11 cellular contexts compared by ENCODE assay signal in genomic region chr3:195153121-195153520, GRCh38.
A peak's percentile ranks its signal among the peaks of the same experiment; 100 is the strongest.
DNase-seq lines count a peak whose midpoint lies in the region; ATAC-seq, FAIRE-seq and TF ChIP-seq lines count a peak whose summit lies in the region.
"Had no signal": no experiment of that assay in that cellular context is flagged by ENCODE, and none has a peak within 500 bp of the region (broad histone marks: within the 10 kb centered on the region; RNA-seq: fewer than 3 reads in every experiment).

No MANE protein-coding gene starts in this region.

- POLR2A ChIA-PET in HepG2 (lab: Yijun Ruan, JAX), result interaction anchor here (1.0 kb wide), 2 partner anchors 9 to 33 kb away, joined by 3 to 5 read pairs; no protein-coding TSS in a partner anchor

- DNase-seq in HepG2 (ENCODE audit: low spot score) (no peak), right lobe of liver (no peak), ecto neural progenitor cell (ENCODE audit: low spot score) (peak; percentile 59), vagina (ENCODE audit: extremely low spot score in 2 of 2) (no peak), NCI-H524 treated with DMSO at 0.1 percent for 48 hours (lab: John Stamatoyannopoulos, UW) (no peak)
- no peak for DNase-seq in activated naive CD4-positive, alpha-beta T cell treated with Interleukin-2 at 50 U/mL for 16 hours
- DNase-seq: activated CD4-positive, alpha-beta T cell treated with anti-CD3 and anti-CD28 coated beads, Interleukin-2, amount 10 ng/mL, durations not matched to agents 24 days and 14 days; body of pancreas; GM23248 had no signal

- 97% methylated on average over 7 of the region's 7 CpGs for WGBS in HepG2 (ENCODE audit: low lambda C conversion rate)
- WGBS in right lobe of liver (ENCODE audit: insufficient coverage, low coverage, low lambda C conversion rate, missing lambda C conversion rate), result 68% methylated on average over 5 of the region's 7 CpGs

- no peak overlapping the region for H3K9ac ChIP-seq in HepG2 (ENCODE audit: insufficient read depth, low read depth, low read length)
- H3K9ac ChIP-seq: GM23248 had no signal

- CTCF ChIA-PET in HepG2 (lab: Yijun Ruan, JAX; ENCODE audit: low intra/inter-chr PET ratio, low total read pairs), result no interaction called here

- H3K4me1 ChIP-seq in HepG2 (ENCODE audit: insufficient read depth, low read length) (peaks cover 69% of the 10 kb centered on the region), right lobe of liver (peaks cover 0 to 11% (median 1%) of the 10 kb centered on the region in 4 donors), muscle layer of duodenum (ENCODE audit: control insufficient read depth in 1 of 2, insufficient read depth in 2 of 2, low read length in 2 of 2) (peaks cover 26 to 47% of the 10 kb centered on the region in 2 donors), vagina (peaks cover 88% of the 10 kb centered on the region)

- 0 out of 5 replicates have a peak, but pooled peaks cover 2 to 8% of the 10 kb centered on the region in 2 experiments for H3K36me3 ChIP-seq in HepG2 (replicated peaks in 1 of 2; ENCODE audit: control insufficient read depth in 1 of 2, insufficient read depth in 2 of 2, low read length in 2 of 2)
- no peaks in the 10 kb centered on the region for H3K36me3 ChIP-seq in right lobe of liver
- H3K36me3 ChIP-seq in muscle layer of duodenum (ENCODE audit: control insufficient read depth in 1 of 2, insufficient read depth in 2 of 2, low read length in 2 of 2), result no peaks in the 10 kb centered on the region
- H3K36me3 ChIP-seq in vagina, result no peaks in the 10 kb centered on the region

- H4K20me1 ChIP-seq in HepG2 (ENCODE audit: insufficient read depth, low read length), result no peaks in the 10 kb centered on the region

- TF ChIP-seq POLR2A in HepG2 (IDR thresholded peaks at IDR 0.05; ENCODE audit: insufficient read depth in 1 of 2, low read depth in 2 of 2, low read length in 2 of 2), result no peak
- TF ChIP-seq POLR2A in right lobe of liver (IDR thresholded peaks at IDR 0.05), result no peak
- no peak for TF ChIP-seq POLR2A in vagina (IDR thresholded peaks at IDR 0.05)

- in situ Hi-C loops in HepG2 (cut with HindIII; ENCODE audit: extremely low pct_ligation_motif_present, low pct_unique_long_range_greater_than_20kb), result no loop called here

- no peak for TF ChIP-seq RAD21 in HepG2 (CRISPR knock-in tag; IDR thresholded peaks at IDR 0.05)

- intact Hi-C loops in HepG2 (cut with micrococcal nuclease; ENCODE audit: unreplicated experiment) (no loop called here), right lobe of liver (cut with DNase I) (no loop called here), vagina (cut with DNase I) (no loop called here)

- no peaks in the 10 kb centered on the region for H3K27me3 ChIP-seq in HepG2 (ENCODE audit: control insufficient read depth in 1 of 2, insufficient read depth in 2 of 2, low read length in 2 of 2)
- H3K27me3 ChIP-seq in right lobe of liver, result no peaks in the 10 kb centered on the region
- no peaks in the 10 kb centered on the region for H3K27me3 ChIP-seq in muscle layer of duodenum (ENCODE audit: low read depth, low read length)
- H3K27me3 ChIP-seq in vagina, result no peaks in the 10 kb centered on the region
- H3K27me3 ChIP-seq: body of pancreas had no signal

- no peak overlapping the region for H2AFZ ChIP-seq in HepG2 (ENCODE audit: low read length)

- H3K9me3 ChIP-seq in HepG2 (ENCODE audit: low read length) (no peaks in the 10 kb centered on the region), right lobe of liver (no peaks in the 10 kb centered on the region), muscle layer of duodenum (ENCODE audit: control insufficient read depth in 1 of 2, low read length in 2 of 2) (no peaks in the 10 kb centered on the region), vagina (no peaks in the 10 kb centered on the region)
- H3K9me3 ChIP-seq: body of pancreas had no signal

- no peaks in the 10 kb centered on the region for H3K79me2 ChIP-seq in HepG2 (ENCODE audit: insufficient read depth, low read length)

- no peak overlapping the region for H3K4me2 ChIP-seq in HepG2 (ENCODE audit: low read depth, low read length)

- TF ChIP-seq CTCF in HepG2 (CRISPR knock-in tag; IDR thresholded peaks at IDR 0.05), result no peak
- no peak for TF ChIP-seq CTCF in right lobe of liver (IDR thresholded peaks at IDR 0.05)
- no peak for TF ChIP-seq CTCF in vagina (IDR thresholded peaks at IDR 0.05)

- no peak for TF ChIP-seq EP300 in HepG2 (IDR thresholded peaks at IDR 0.05; ENCODE audit: low read depth in 2 of 2, low read length in 2 of 2)
- TF ChIP-seq EP300 in HepG2 (CRISPR knock-in tag; IDR thresholded peaks at IDR 0.05; ENCODE audit: borderline replicate concordance), result no peak

- H3K27ac ChIP-seq in HepG2 (ENCODE audit: extremely low read length, insufficient read depth, low read length) (no peak overlapping the region), right lobe of liver (no peak overlapping the region), muscle layer of duodenum (ENCODE audit: low read length) (peak overlapping the region; percentile 56), vagina (peak overlapping the region; percentile 95)

- H3K4me3 ChIP-seq in HepG2 (replicated peaks in 1 of 3; ENCODE audit: insufficient read depth in 1 of 3, low read depth in 2 of 3, low read length in 3 of 3) (no peak overlapping the region), right lobe of liver (no peak overlapping the region), muscle layer of duodenum (ENCODE audit: low read depth in 1 of 2, low read length in 2 of 2) (no peak overlapping the region), vagina (no peak overlapping the region)
- H3K4me3 ChIP-seq: body of pancreas, GM23248 had no signal

- no TSS peak for BruUV-seq in HepG2 (replicated peaks; lab: Mats Ljungman, UMichigan)

- FAIRE-seq in HepG2 (lab: Jason Lieb, UNC), result no peak

- ATAC-seq in HepG2, result no peak
- ATAC-seq in right lobe of liver, result no peak
- ATAC-seq in HG03196 (IDR thresholded peaks at IDR 0.05; ENCODE audit: unreplicated experiment), result no peak
- ATAC-seq: body of pancreas had no signal

TF ChIP-seq in HepG2, 621 proteins besides CTCF, POLR2A, EP300 and RAD21:
- TF ChIP-seq ZBTB33 (CRISPR knock-in tag; IDR thresholded peaks at IDR 0.05) (peak; percentile 86), ZNF574 (CRISPR knock-in tag; IDR thresholded peaks at IDR 0.05) (no peak), ZIK1 (CRISPR knock-in tag; IDR thresholded peaks at IDR 0.05; ENCODE audit: borderline replicate concordance, low read depth) (no peak)

Comparison
In these comparisons a context has a peak if more than half of its experiments do, and no peak if none do; other contexts are left out.
1. H3K27ac ChIP-seq: peak in muscle layer of duodenum (single experiment) and vagina (single experiment); none in HepG2 (single experiment) and right lobe of liver (0 of 3).